In the genomic region with DNA sequence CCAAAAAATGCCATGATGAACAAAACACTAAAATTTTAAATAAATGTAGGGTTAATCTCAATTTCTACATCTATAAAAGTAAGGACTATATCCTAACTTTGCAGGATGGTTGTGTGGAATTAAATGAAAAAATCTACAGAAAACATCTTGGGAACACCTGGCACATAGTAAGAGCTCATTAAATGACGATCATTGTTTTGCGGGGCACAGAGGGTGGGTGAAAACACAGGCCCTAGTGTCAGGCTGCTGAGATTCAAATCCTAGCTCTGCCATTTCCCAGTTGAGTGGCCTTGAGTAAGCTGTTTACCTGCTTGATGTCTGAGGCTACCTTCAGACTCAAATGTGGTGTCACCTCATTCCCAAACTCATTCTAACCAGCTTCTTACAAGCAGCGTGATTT, we compare ENCODE assay signal across 24 cellular contexts. TPM values are rescaled to one million over a fixed set of nuclear protein-coding genes. Genes with fewer than 3 reads are reported as not detected.
DNase-seq lines count a peak whose midpoint lies in the region; ATAC-seq, FAIRE-seq and TF ChIP-seq lines count a peak whose summit lies in the region.
"Had no signal": no experiment of that assay in that cellular context is flagged by ENCODE, and none has a peak within 500 bp of the region (broad histone marks: within the 10 kb centered on the region; RNA-seq: fewer than 3 reads in every experiment).

No MANE protein-coding gene starts in this region.

- H3K27ac Mint-ChIP-seq in astrocyte (ENCODE audit: unreplicated experiment), result no peak overlapping the region
- H3K27ac Mint-ChIP-seq: activated B cell treated with CpG ODN at 0.5 μM for 24 hours; activated naive CD4-positive, alpha-beta T cell treated with anti-CD3 and anti-CD28 coated beads, Interleukin-2, amount 50 U/mL, for 24 hours; dendritic cell treated with granulocyte-macrophage colony-stimulating factor and Interleukin-4, amounts not matched to agents 40 ng/mL and 50 ng/mL, for 4 days; naive thymus-derived CD4-positive, alpha-beta T cell had no signal

- no peaks in the 10 kb centered on the region for H3K27me3 Mint-ChIP-seq in astrocyte (ENCODE audit: low read depth, unreplicated experiment)

- H3K27ac ChIP-seq in HCT116 (ENCODE audit: low read depth, low read length) (peak overlapping the region; percentile 95; the same call in 1 of the 2 replicates), astrocyte (ENCODE audit: low read depth, low read length) (peak overlapping the region; percentile 94), right lobe of liver (peak overlapping the region in 2 of 3 donors; percentile 87 to 92), substantia nigra (ENCODE audit: low read depth, low read length, poor library complexity, severe bottlenecking) (peak overlapping the region; percentile 98)
- H3K27ac ChIP-seq: spleen had no signal

- RAD21 ChIA-PET in HCT116 (lab: Charles Lee; ENCODE audit: low non-redundant PET in 1 of 2, low total read pairs in 2 of 2, uncharacterized antibody in 2 of 2, unreplicated experiment in 2 of 2), result no interaction called here

- H3K4me1 ChIP-seq in HCT116 (ENCODE audit: control insufficient read depth in 1 of 2, insufficient read depth in 2 of 2, low read length in 2 of 2), result peaks cover 28 to 46% of the 10 kb centered on the region in 2 experiments
- H3K4me1 ChIP-seq in astrocyte (ENCODE audit: insufficient read depth, low read length), result peaks cover 36% of the 10 kb centered on the region
- H3K4me1 ChIP-seq in right lobe of liver, result peaks cover 0 to 48% (median 19%) of the 10 kb centered on the region in 4 donors
- H3K4me1 ChIP-seq in HAP-1, result no peaks in the 10 kb centered on the region

- intact Hi-C loops in HCT116 (cut with micrococcal nuclease), result no loop called here
- intact Hi-C loops in right lobe of liver (cut with DNase I), result no loop called here

- ATAC-seq in HCT116 (no peak), right lobe of liver (no peak), GM19023 (IDR thresholded peaks at IDR 0.05; ENCODE audit: unreplicated experiment) (no peak), HG02759 (IDR thresholded peaks at IDR 0.05; ENCODE audit: unreplicated experiment) (no peak)
- ATAC-seq: naive thymus-derived CD4-positive, alpha-beta T cell had no signal

- H3K79me2 ChIP-seq in HCT116 (ENCODE audit: insufficient read depth, low read length), result no peaks in the 10 kb centered on the region
- no peaks in the 10 kb centered on the region for H3K79me2 ChIP-seq in astrocyte (ENCODE audit: insufficient read depth, low read length)

- TF ChIP-seq POLR2A in HCT116 (IDR thresholded peaks at IDR 0.05; ENCODE audit: borderline replicate concordance, extremely low read depth, insufficient read depth, insufficient read length) (no peak), right lobe of liver (IDR thresholded peaks at IDR 0.05) (no peak)

- DNase-seq in HCT116 (ENCODE audit: low read depth, low spot score) (no peak), astrocyte (ENCODE audit: low read depth) (no peak), right lobe of liver (no peak), substantia nigra (lab: John Stamatoyannopoulos, UW) (no peak), HAP-1 (ENCODE audit: low spot score in 2 of 2) (no peak), NCI-H748 (lab: John Stamatoyannopoulos, UW; ENCODE audit: unreplicated experiment) (no peak)
- DNase-seq: activated B cell treated with CpG ODN at 0.5 μM for 24 hours; activated T-cell treated with anti-CD3 and anti-CD28 coated beads, Interleukin-2, amount 50 U/mL, for 48 hours; DND-41; H7; KBM-7; naive thymus-derived CD4-positive, alpha-beta T cell; NCI-H2029 treated with DMSO at 0.1 percent for 48 hours; NCI-H524 treated with DMSO at 0.1 percent for 48 hours; spleen; stimulated activated CD8-positive, alpha-beta memory T cell treated with anti-CD3 and anti-CD28 coated beads, Interleukin-4, amount 100 ng/mL, for 48 hours; thyroid gland had no signal

- no peaks in the 10 kb centered on the region for H4K20me1 ChIP-seq in HCT116 (ENCODE audit: insufficient read depth)
- H4K20me1 ChIP-seq in astrocyte (ENCODE audit: insufficient read depth, low read length), result no peaks in the 10 kb centered on the region

- peak overlapping the region; percentile 3 for H2AFZ ChIP-seq in HCT116 (ENCODE audit: low read depth, low read length, poor library complexity, severe bottlenecking)
- H2AFZ ChIP-seq in astrocyte (ENCODE audit: low read depth, low read length), result no peak overlapping the region

- in situ Hi-C loops in HAP-1 (cut with MboI; ENCODE audit: low sequenced_read_pairs), result no loop called here

- POLR2A ChIA-PET in HCT116 (lab: Charles Lee), result interaction anchor here (1.1 kb wide), 1 partner anchor 128 kb away, joined by 4 read pairs; no protein-coding TSS in a partner anchor

- H3K9me3 Mint-ChIP-seq in astrocyte (ENCODE audit: unreplicated experiment), result peaks cover 9% of the 10 kb centered on the region
- H3K9me3 Mint-ChIP-seq: activated naive CD4-positive, alpha-beta T cell treated with anti-CD3 and anti-CD28 coated beads, Interleukin-2, amount 50 U/mL, for 24 hours had no signal

- FAIRE-seq in astrocyte (lab: Jason Lieb, UNC), result no peak

- CTCF ChIA-PET in HCT116 (lab: Charles Lee), result interaction anchor here (0.9 to 2.7 kb wide), 2 partner anchors 36 to 259 kb away, joined by 3 to 12 read pairs; no protein-coding TSS in a partner anchor

- no peaks in the 10 kb centered on the region for H3K9me2 ChIP-seq in HCT116 (ENCODE audit: insufficient read depth)

- H3K36me3 Mint-ChIP-seq in astrocyte (ENCODE audit: low read depth, unreplicated experiment), result peaks cover 3% of the 10 kb centered on the region
- H3K36me3 Mint-ChIP-seq: activated naive CD4-positive, alpha-beta T cell treated with anti-CD3 and anti-CD28 coated beads, Interleukin-2, amount 50 U/mL, for 24 hours; naive thymus-derived CD4-positive, alpha-beta T cell had no signal

- H3K4me3 ChIP-seq in HCT116 (replicated peaks in 1 of 2; ENCODE audit: low read depth in 1 of 2, low read length in 2 of 2) (no peak overlapping the region), astrocyte (ENCODE audit: insufficient read depth, low read depth, low read length) (no peak overlapping the region), right lobe of liver (no peak overlapping the region), HAP-1 (no peak overlapping the region)
- H3K4me3 ChIP-seq: lung, SJSA1, spleen, thyroid gland had no signal

- H3K9me3 ChIP-seq in HCT116 (ENCODE audit: control insufficient read depth in 1 of 2, insufficient read depth in 1 of 2, low read depth in 1 of 2, low read length in 2 of 2) (peaks cover 0 to 10% of the 10 kb centered on the region in 2 experiments; a peak in 1 of 4 replicates), astrocyte (ENCODE audit: insufficient read depth, low read depth, low read length) (no peaks in the 10 kb centered on the region), right lobe of liver (no peaks in the 10 kb centered on the region), HAP-1 (no peaks in the 10 kb centered on the region)
- H3K9me3 ChIP-seq: SJSA1, thyroid gland had no signal

- H3K36me3 ChIP-seq in HCT116 (ENCODE audit: control insufficient read depth in 1 of 2, insufficient read depth in 2 of 2, low read length in 2 of 2), result no peaks in the 10 kb centered on the region
- H3K36me3 ChIP-seq in astrocyte (ENCODE audit: insufficient read depth, low read length), result no peaks in the 10 kb centered on the region
- H3K36me3 ChIP-seq in right lobe of liver, result no peaks in the 10 kb centered on the region
- no peaks in the 10 kb centered on the region for H3K36me3 ChIP-seq in HAP-1 (replicated peaks)
- H3K36me3 ChIP-seq: SJSA1, spleen, thyroid gland had no signal

- H3K27me3 ChIP-seq in HCT116 (ENCODE audit: insufficient read depth, low read length) (no peaks in the 10 kb centered on the region), astrocyte (ENCODE audit: insufficient read depth, low read length) (no peaks in the 10 kb centered on the region), right lobe of liver (no peaks in the 10 kb centered on the region), HAP-1 (ENCODE audit: low read depth) (no peaks in the 10 kb centered on the region)
- H3K27me3 ChIP-seq: SJSA1, thyroid gland had no signal

- no peak overlapping the region for H3K4me3 Mint-ChIP-seq in astrocyte (ENCODE audit: unreplicated experiment)
- H3K4me3 Mint-ChIP-seq: activated B cell treated with CpG ODN at 0.5 μM for 24 hours; activated naive CD4-positive, alpha-beta T cell treated with anti-CD3 and anti-CD28 coated beads, Interleukin-2, amount 50 U/mL, for 24 hours; dendritic cell treated with granulocyte-macrophage colony-stimulating factor and Interleukin-4, amounts not matched to agents 40 ng/mL and 50 ng/mL, for 4 days; naive thymus-derived CD4-positive, alpha-beta T cell had no signal

- peaks cover 21% of the 10 kb centered on the region for H3K4me1 Mint-ChIP-seq in astrocyte (ENCODE audit: low read depth, unreplicated experiment)
- H3K4me1 Mint-ChIP-seq: activated naive CD4-positive, alpha-beta T cell treated with anti-CD3 and anti-CD28 coated beads, Interleukin-2, amount 50 U/mL, for 24 hours; naive thymus-derived CD4-positive, alpha-beta T cell had no signal

- H3K4me2 ChIP-seq in HCT116 (ENCODE audit: low read length) (peak overlapping the region; percentile 70), astrocyte (ENCODE audit: low read length) (peak overlapping the region; percentile 83)

- peak overlapping the region; percentile 60 for H3K9ac ChIP-seq in HCT116 (ENCODE audit: low read length)
- H3K9ac ChIP-seq in astrocyte (ENCODE audit: low read length), result peak overlapping the region; percentile 81

- no peak for TF ChIP-seq RAD21 in HCT116 (IDR thresholded peaks at IDR 0.05; ENCODE audit: low read depth)

- 55% methylated on average over 3 of the region's 3 CpGs for WGBS in right lobe of liver (ENCODE audit: insufficient coverage, low coverage, low lambda C conversion rate, missing lambda C conversion rate)

- no peak for TF ChIP-seq CTCF in HCT116 (IDR thresholded peaks at IDR 0.05 in 2 of 3, conservative IDR thresholded peaks at IDR 0.05 in 1 of 3; ENCODE audit: borderline replicate concordance in 1 of 3, insufficient read depth in 1 of 3, low read depth in 2 of 3, low read length in 2 of 3)
- no peak for TF ChIP-seq CTCF in astrocyte (IDR thresholded peaks at IDR 0.05; ENCODE audit: insufficient read depth, low read depth, low read length)
- no peak for TF ChIP-seq CTCF in right lobe of liver (IDR thresholded peaks at IDR 0.05)

- BruUV-seq in HCT116 (replicated peaks; lab: Mats Ljungman, UMichigan), result no TSS peak

TF ChIP-seq in HCT116, 20 proteins besides CTCF, POLR2A, EP300 and RAD21:
- TF ChIP-seq, protein P1, sequence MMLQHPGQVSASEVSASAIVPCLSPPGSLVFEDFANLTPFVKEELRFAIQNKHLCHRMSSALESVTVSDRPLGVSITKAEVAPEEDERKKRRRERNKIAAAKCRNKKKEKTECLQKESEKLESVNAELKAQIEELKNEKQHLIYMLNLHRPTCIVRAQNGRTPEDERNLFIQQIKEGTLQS (IDR thresholded peaks at IDR 0.05), result no peak

RNA-seq across cellular contexts. Expression of a gene that starts 35.6 kb away (rescaled TPM):
- total RNA-seq in HCT116 (2021; ENCODE audit: unreplicated experiment), result 0.27 TPM
- 0.29 and 0.73 TPM in 2 replicates for polyA plus RNA-seq in HCT116 (2012)
- total RNA-seq in astrocyte, result 0.26 TPM in 1 of 2 replicates, not detected in the other
- total RNA-seq in right lobe of liver, result 1 to 10 TPM in 5 of 6 experiments, under 1 TPM in 1; 0.98 to 3.0 (median 2.0) TPM
- total RNA-seq: activated B cell treated with CpG ODN at 0.5 μM for 24 hours; naive thymus-derived CD4-positive, alpha-beta T cell; SJSA1; spleen; T-helper 2 cell treated with Interferon-gamma antibody and Interleukin-4, amounts not matched to agents 100 ng/mL and 5 ng/mL, for 36 hours had no signal
- polyA plus RNA-seq: naive thymus-derived CD4-positive, alpha-beta T cell had no signal
